21 cellular contexts compared by ENCODE assay signal in the genomic region with DNA sequence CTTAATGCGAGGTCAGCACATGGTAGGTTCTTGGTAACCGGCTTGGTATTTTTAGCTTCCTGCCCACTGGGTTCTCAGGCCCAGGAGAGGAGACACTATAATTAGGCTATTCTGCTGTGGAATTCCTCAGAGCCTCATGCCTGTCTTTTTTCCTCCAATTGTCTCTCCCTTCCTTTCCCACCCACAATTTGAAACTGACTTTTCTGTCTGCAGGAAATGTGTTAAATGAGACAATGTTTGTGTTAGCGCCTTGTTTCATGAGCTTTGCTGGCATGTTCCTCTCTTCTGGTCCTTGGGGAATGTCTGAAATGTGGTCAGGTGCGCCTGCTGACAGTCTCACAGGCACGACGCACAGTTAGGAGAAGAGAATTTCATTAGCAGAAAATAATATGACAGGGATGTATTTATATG.
DNase-seq lines count a peak whose midpoint lies in the region; ATAC-seq, FAIRE-seq and TF ChIP-seq lines count a peak whose summit lies in the region.
"Had no signal": no experiment of that assay in that cellular context is flagged by ENCODE, and none has a peak within 500 bp of the region (broad histone marks: within the 10 kb centered on the region; RNA-seq: fewer than 3 reads in every experiment).

No MANE protein-coding gene starts in this region.

- no peak overlapping the region for H2BK12ac ChIP-seq in trophoblast cell (ENCODE audit: low read length)

- H4K91ac ChIP-seq in trophoblast cell (ENCODE audit: low read depth, low read length) = peak overlapping the region; percentile 4

- H3K36me3 ChIP-seq in heart right ventricle (no peaks in the 10 kb centered on the region), trophoblast cell (ENCODE audit: control insufficient read depth in 1 of 2, insufficient read depth in 2 of 2, low read length in 2 of 2) (no peaks in the 10 kb centered on the region)
- H3K36me3 ChIP-seq: MG63, uterus had no signal

- H2BK5ac ChIP-seq in trophoblast cell (ENCODE audit: low read depth, low read length, poor library complexity) = no peak overlapping the region

- FAIRE-seq in RCC 7860 (lab: Jason Lieb, UNC) = no peak

- no peak for TF ChIP-seq CTCF in heart right ventricle (IDR thresholded peaks at IDR 0.05)

- H3K4me1 ChIP-seq in heart right ventricle (peaks cover 19 to 78% (median 56%) of the 10 kb centered on the region in 9 donors), trophoblast cell (ENCODE audit: control insufficient read depth in 1 of 2, insufficient read depth in 2 of 2, low read length in 2 of 2) (peaks cover 11 to 21% of the 10 kb centered on the region in 2 experiments)

- H4K8ac ChIP-seq in trophoblast cell (ENCODE audit: low read depth, low read length) = no peak overlapping the region

- no peak for TF ChIP-seq POLR2A in GM18505 (IDR thresholded peaks at IDR 0.05; ENCODE audit: borderline replicate concordance, extremely low read depth, insufficient read depth, insufficient read length)

- no peak overlapping the region for H3K14ac ChIP-seq in trophoblast cell (ENCODE audit: low read length)

- no peak overlapping the region for H3K23ac ChIP-seq in trophoblast cell (ENCODE audit: low read length)

- H3K9ac ChIP-seq in trophoblast cell (ENCODE audit: low read length) = no peak overlapping the region

- no peak overlapping the region for H2AK5ac ChIP-seq in trophoblast cell (ENCODE audit: low read length)

- no peak overlapping the region for H2AFZ ChIP-seq in trophoblast cell (ENCODE audit: insufficient read depth, low read length, poor library complexity)

- no peak overlapping the region for H3K4ac ChIP-seq in trophoblast cell (ENCODE audit: low read depth, low read length)

- H3K9me3 ChIP-seq in heart right ventricle = no peaks in the 10 kb centered on the region
- no peaks in the 10 kb centered on the region for H3K9me3 ChIP-seq in trophoblast cell (ENCODE audit: insufficient read depth, low read depth, low read length)
- H3K9me3 ChIP-seq: MG63, uterus had no signal

- no peak overlapping the region for H3K18ac ChIP-seq in trophoblast cell (ENCODE audit: low read length)

- no peaks in the 10 kb centered on the region for H3K79me2 ChIP-seq in trophoblast cell (ENCODE audit: control insufficient read depth, insufficient read depth, low read length, poor library complexity)

- peaks cover 17% of the 10 kb centered on the region for H3K79me1 ChIP-seq in trophoblast cell (ENCODE audit: low read length)

- ATAC-seq in heart right ventricle = peak in 7 of 8 donors; percentile 36 to 75 (median 63)
- no peak for ATAC-seq in GM19397 (IDR thresholded peaks at IDR 0.05; ENCODE audit: unreplicated experiment)
- no peak for ATAC-seq in GM18505 (IDR thresholded peaks at IDR 0.05; ENCODE audit: unreplicated experiment)
- ATAC-seq: effector memory CD8-positive, alpha-beta T cell; WTC11 had no signal

- H4K12ac ChIP-seq in trophoblast cell (ENCODE audit: low read depth, low read length) = no peak overlapping the region

- H3K27me3 ChIP-seq in heart right ventricle = no peaks in the 10 kb centered on the region
- H3K27me3 ChIP-seq in trophoblast cell (ENCODE audit: insufficient read depth, low read length) = no peaks in the 10 kb centered on the region
- H3K27me3 ChIP-seq: MG63, uterus had no signal

- 33 to 38% methylated on average over 6 of the region's 6 CpGs for WGBS in heart right ventricle, 2 donors
- no CpG with 5 or more reads among the region's 6 CpGs for WGBS in trophoblast cell (ENCODE audit: extremely low coverage, insufficient coverage, insufficient read length)

- H3K4me2 ChIP-seq in trophoblast cell (ENCODE audit: low read length) = no peak overlapping the region

- H3K4me3 ChIP-seq in heart right ventricle (no peak overlapping the region), trophoblast cell (ENCODE audit: low read depth, low read length) (no peak overlapping the region)
- H3K4me3 ChIP-seq: MG63, uterus had no signal

- H2BK120ac ChIP-seq in trophoblast cell (ENCODE audit: insufficient read depth, low read length, poor library complexity) = no peak overlapping the region

- intact Hi-C loops in heart right ventricle (cut with DNase I) = loop anchor here in 6 of 10 donors (2.0 to 10.0 kb wide), 10 partner anchors 97 to 391 kb away; partner anchors contain the start of gene CTNNB1 (in 2 of the 6)

- DNase-seq in Daoy (ENCODE audit: low read depth) (peak; percentile 47), astrocyte of the hippocampus (ENCODE audit: low read depth, low spot score) (peak; percentile 42), heart right ventricle (peak in 1 of 2 donors; percentile 60), trophoblast cell (peak in 1 of 2 donors; percentile 26), ecto neural progenitor cell (ENCODE audit: low spot score) (no peak), RCC 7860 (ENCODE audit: low spot score) (no peak)
- DNase-seq: activated naive CD8-positive, alpha-beta T cell treated with anti-CD3 and anti-CD28 coated beads, Interleukin-2, amount 10 ng/mL, durations not matched to agents 7 days and 5 days; caudate nucleus; DND-41; effector memory CD8-positive, alpha-beta T cell; foreskin fibroblast; MG63; NCI-H1694 treated with DMSO at 0.1 percent for 48 hours; NCI-H226; retina; SIG-M5; T-helper 2 cell; uterus had no signal

- H3K27ac ChIP-seq in heart right ventricle = peak overlapping the region in 9 of 10 donors; percentile 43 to 85 (median 67)
- no peak overlapping the region for H3K27ac ChIP-seq in trophoblast cell (ENCODE audit: low read depth, low read length)

Comparison
In these comparisons a context has a peak if more than half of its experiments do, and no peak if none do; other contexts are left out.
1. DNase-seq: peak in Daoy (single experiment) and astrocyte of the hippocampus (single experiment); none in ecto neural progenitor cell (single experiment) and RCC 7860 (single experiment).
2. ATAC-seq: peak in heart right ventricle (7 of 8); none in GM19397 (single experiment) and GM18505 (single experiment).